ENCODE assay signal across 1 cellular context in genomic region chr15:45121706-45122417, GRCh38.
TF ChIP-seq lines count a peak whose summit lies in the region.

No MANE protein-coding gene starts in this region.

TF ChIP-seq in HepG2, 621 proteins besides CTCF, POLR2A, EP300 and RAD21:
- peak; percentile 49; the same call in 1 of the 2 replicates for TF ChIP-seq ZNF281 (CRISPR knock-in tag; IDR thresholded peaks at IDR 0.05; ENCODE audit: borderline replicate concordance)
- TF ChIP-seq CERS6 (CRISPR knock-in tag; IDR thresholded peaks at IDR 0.05): no peak
- TF ChIP-seq ZNF737 (CRISPR knock-in tag; IDR thresholded peaks at IDR 0.05; ENCODE audit: borderline replicate concordance): no peak
- TF ChIP-seq FOSL2 (CRISPR knock-in tag; IDR thresholded peaks at IDR 0.05): peak; percentile 70
TF ChIP-seq in HepG2: peak in this region for 2.
